1 cellular context compared by ENCODE assay signal in genomic region chr20:584375-585301, GRCh38.
TF ChIP-seq lines count a peak whose summit lies in the region.

No MANE protein-coding gene starts in this region.

TF ChIP-seq in HepG2, 621 proteins besides CTCF, POLR2A, EP300 and RAD21 (continued from another document and continues in another):
- TF ChIP-seq USF2 (IDR thresholded peaks at IDR 0.05; ENCODE audit: low read depth, low read length) = peak; percentile 53; the same call in 1 of the 2 replicates
- peak; percentile 76; the same call in 1 of the 2 replicates for TF ChIP-seq USF2 (CRISPR knock-in tag; IDR thresholded peaks at IDR 0.05; ENCODE audit: borderline replicate concordance)
- 0 out of 2 replicates have a peak, but pooled peaks have one; percentile 9 for TF ChIP-seq GABPB1 (CRISPR knock-in tag; IDR thresholded peaks at IDR 0.05)
- no peak for TF ChIP-seq ZNF607 (CRISPR knock-in tag; IDR thresholded peaks at IDR 0.05; ENCODE audit: borderline replicate concordance)
- TF ChIP-seq NFYC (CRISPR knock-in tag; IDR thresholded peaks at IDR 0.05) = peak; percentile 70
- TF ChIP-seq FOXO4 (CRISPR knock-in tag; conservative IDR thresholded peaks at IDR 0.05) = 0 out of 2 replicates have a peak, but pooled peaks have one; percentile 54
- TF ChIP-seq NFE2L2 (IDR thresholded peaks at IDR 0.05; ENCODE audit: low read length) = 0 out of 2 replicates have a peak, but pooled peaks have one; percentile 32
- TF ChIP-seq REL (CRISPR knock-in tag; conservative IDR thresholded peaks at IDR 0.05) = 0 out of 2 replicates have a peak, but pooled peaks have one; percentile 43
- peak in 1 of 2 experiments; percentile 28; a peak in 1 of 4 replicates for TF ChIP-seq ATF4 (CRISPR knock-in tag; IDR thresholded peaks at IDR 0.05)
- no peak for TF ChIP-seq ZNF329 (CRISPR knock-in tag; IDR thresholded peaks at IDR 0.05; ENCODE audit: low read depth)
- TF ChIP-seq ZNF777 (CRISPR knock-in tag; IDR thresholded peaks at IDR 0.05) = no peak
- no peak for TF ChIP-seq ZNF414 (CRISPR knock-in tag; IDR thresholded peaks at IDR 0.05)
- TF ChIP-seq JUN (CRISPR knock-in tag; IDR thresholded peaks at IDR 0.05) = no peak
- no peak for TF ChIP-seq ZNF350 (CRISPR knock-in tag; IDR thresholded peaks at IDR 0.05; ENCODE audit: borderline replicate concordance, low read depth)
- peak; percentile 96 for TF ChIP-seq THAP11 (CRISPR knock-in tag; IDR thresholded peaks at IDR 0.05)
- peak; percentile 39; the same call in 1 of the 2 replicates for TF ChIP-seq SUZ12 (IDR thresholded peaks at IDR 0.05; ENCODE audit: low read depth, low read length)
- no peak for TF ChIP-seq ATF5 (CRISPR knock-in tag; IDR thresholded peaks at IDR 0.05; ENCODE audit: low read depth)
- no peak for TF ChIP-seq KDM1A (CRISPR knock-in tag; IDR thresholded peaks at IDR 0.05)
- no peak for TF ChIP-seq ZNF335 (CRISPR knock-in tag; IDR thresholded peaks at IDR 0.05)
- TF ChIP-seq FOXJ3 (CRISPR knock-in tag; IDR thresholded peaks at IDR 0.05; ENCODE audit: borderline replicate concordance) = no peak
- TF ChIP-seq CEBPG (CRISPR knock-in tag; IDR thresholded peaks at IDR 0.05) = peak; percentile 34
- TF ChIP-seq SNAPC4 (CRISPR knock-in tag; IDR thresholded peaks at IDR 0.05) = no peak
- no peak for TF ChIP-seq RXRB (CRISPR knock-in tag; IDR thresholded peaks at IDR 0.05; ENCODE audit: borderline replicate concordance)
- TF ChIP-seq SETDB1 (CRISPR knock-in tag; IDR thresholded peaks at IDR 0.05; ENCODE audit: borderline replicate concordance) = no peak
- peak; percentile 85 for TF ChIP-seq ZNF143 (CRISPR knock-in tag; IDR thresholded peaks at IDR 0.05)
- TF ChIP-seq NFAT5 (CRISPR knock-in tag; IDR thresholded peaks at IDR 0.05) = no peak
- peak; percentile 15; the same call in 1 of the 2 replicates for TF ChIP-seq FOSL1 (CRISPR knock-in tag; IDR thresholded peaks at IDR 0.05; ENCODE audit: borderline replicate concordance)
- no peak for TF ChIP-seq ZBTB14 (CRISPR knock-in tag; IDR thresholded peaks at IDR 0.05)
- no peak for TF ChIP-seq ZNF619 (CRISPR knock-in tag; IDR thresholded peaks at IDR 0.05)
- TF ChIP-seq HCFC1 (IDR thresholded peaks at IDR 0.05; ENCODE audit: low read depth, low read length) = peak; percentile 66; the same call in 1 of the 2 replicates
- no peak for TF ChIP-seq ZNF883 (CRISPR knock-in tag; IDR thresholded peaks at IDR 0.05; ENCODE audit: not compliant biosample characterization)
- peak; percentile 54 for TF ChIP-seq NFYB (CRISPR knock-in tag; IDR thresholded peaks at IDR 0.05)
- TF ChIP-seq ZNF609 (CRISPR knock-in tag; IDR thresholded peaks at IDR 0.05; ENCODE audit: borderline replicate concordance) = no peak
